Comparison of ENCODE assay signal across 19 cellular contexts in genomic region chr6:169171010-169171409, GRCh38.
DNase-seq lines count a peak whose midpoint lies in the region; ATAC-seq lines count a peak whose summit lies in the region.
"Had no signal": no experiment of that assay in that cellular context is flagged by ENCODE, and none has a peak within 500 bp of the region (broad histone marks: within the 10 kb centered on the region; RNA-seq: fewer than 3 reads in every experiment).

No MANE protein-coding gene starts in this region.

- H3K27me3 ChIP-seq in neuronal stem cell (ENCODE audit: control insufficient read depth in 3 of 3, insufficient read depth in 3 of 3, low read depth in 1 of 3, low read length in 3 of 3) (no peaks in the 10 kb centered on the region), aorta (ENCODE audit: control insufficient read depth in 1 of 2, insufficient read depth in 2 of 2, low read length in 1 of 2) (no peaks in the 10 kb centered on the region)

- H3K27ac ChIP-seq in neuronal stem cell (replicated peaks; ENCODE audit: low read length) = no peak overlapping the region
- peak overlapping the region; percentile 38 to 88 for H3K27ac ChIP-seq in aorta (ENCODE audit: low read depth in 1 of 2, low read length in 2 of 2)
- H3K27ac ChIP-seq: 22Rv1, PC-9 had no signal

- no peak overlapping the region for H2BK5ac ChIP-seq in neuronal stem cell (ENCODE audit: low read length)

- no peak overlapping the region for H2BK120ac ChIP-seq in neuronal stem cell (ENCODE audit: low read depth, low read length)

- no peak overlapping the region for H3K4me2 ChIP-seq in neuronal stem cell (ENCODE audit: insufficient read depth, low read length, poor library complexity, severe bottlenecking)
- H3K4me2 ChIP-seq: PC-9 had no signal

- no peak overlapping the region for H2AK5ac ChIP-seq in neuronal stem cell (ENCODE audit: low read depth, low read length)

- no peak overlapping the region for H2BK12ac ChIP-seq in neuronal stem cell (ENCODE audit: low read length)

- H2AFZ ChIP-seq in neuronal stem cell (ENCODE audit: low read length) = no peak overlapping the region
- H2AFZ ChIP-seq: PC-9 had no signal

- WGBS in neuronal stem cell (ENCODE audit: extremely low coverage in 2 of 2, insufficient read length in 2 of 2, insufficient replicate concordance in 1 of 2), 2 donors = no CpG with 5 or more reads among the region's 16 CpGs
- WGBS in aorta, 2 donors = 85 to 94% methylated on average over 16 of the region's 16 CpGs

- H3K4ac ChIP-seq in neuronal stem cell (ENCODE audit: low read length) = no peak overlapping the region

- H3K9me3 ChIP-seq in neuronal stem cell (replicated peaks in 1 of 2; ENCODE audit: control insufficient read depth in 2 of 2, insufficient read depth in 1 of 2, low read depth in 1 of 2, low read length in 2 of 2) = no peaks in the 10 kb centered on the region
- H3K9me3 ChIP-seq in aorta (ENCODE audit: control insufficient read depth, low read length) = no peaks in the 10 kb centered on the region
- H3K9me3 ChIP-seq: HAP-1 had no signal

- H3K36me3 ChIP-seq in neuronal stem cell (replicated peaks in 1 of 2; ENCODE audit: control insufficient read depth in 2 of 2, insufficient read depth in 2 of 2, low read length in 2 of 2) (no peaks in the 10 kb centered on the region), aorta (ENCODE audit: control insufficient read depth in 1 of 2, insufficient read depth in 2 of 2, low read length in 1 of 2) (no peaks in the 10 kb centered on the region)
- H3K36me3 ChIP-seq: HAP-1 had no signal

- H3K4me3 ChIP-seq in neuronal stem cell (ENCODE audit: low read length in 2 of 2) (no peak overlapping the region), aorta (ENCODE audit: low read length in 2 of 2) (no peak overlapping the region)
- H3K4me3 ChIP-seq: HAP-1, K562, PC-9 had no signal

- peak overlapping the region; percentile 73 for H2BK15ac ChIP-seq in neuronal stem cell (ENCODE audit: low read length)

- H3K23ac ChIP-seq in neuronal stem cell (ENCODE audit: low read depth, low read length, poor library complexity) = no peak overlapping the region

- H3K79me1 ChIP-seq in neuronal stem cell (ENCODE audit: low read depth, low read length) = no peaks in the 10 kb centered on the region

- peak overlapping the region; percentile 21 for H3K9ac ChIP-seq in neuronal stem cell (ENCODE audit: low read depth, low read length, poor library complexity)

- H4K8ac ChIP-seq in neuronal stem cell (ENCODE audit: low read depth, low read length) = no peak overlapping the region

- H3K4me1 ChIP-seq in neuronal stem cell (ENCODE audit: control insufficient read depth in 2 of 2, insufficient read depth in 1 of 2, low read depth in 1 of 2, low read length in 2 of 2) (no peaks in the 10 kb centered on the region), aorta (ENCODE audit: control insufficient read depth in 1 of 2, insufficient read depth in 2 of 2, low read length in 2 of 2) (no peaks in the 10 kb centered on the region)
- H3K4me1 ChIP-seq: HAP-1 had no signal

- peak; percentile 21 for DNase-seq in activated CD8-positive, alpha-beta memory T cell treated with anti-CD3 and anti-CD28 coated beads for 24 hours
- DNase-seq in activated CD8-positive, alpha-beta memory T cell treated with anti-CD3 and anti-CD28 coated beads, Interleukin-2, amount 50 U/mL, for 4 hours = no peak
- peak; percentile 27 for DNase-seq in ecto neural progenitor cell (ENCODE audit: low spot score)
- no peak for DNase-seq in neuronal stem cell (ENCODE audit: low spot score)
- no peak for DNase-seq in aorta
- DNase-seq in DMS53 treated with DMSO at 0.1 percent for 48 hours (lab: John Stamatoyannopoulos, UW; ENCODE audit: unreplicated experiment) = no peak
- DNase-seq in SW480 (ENCODE audit: low spot score) = no peak
- no peak for DNase-seq in NCI-H345 (lab: John Stamatoyannopoulos, UW)
- DNase-seq: DMS79 treated with DMSO at 0.1 percent for 48 hours, NCI-H1436, NCI-H2029, NCI-H2171, NCI-H446 treated with DMSO at 0.1 percent for 48 hours, NCI-H748 treated with DMSO at 0.1 percent for 48 hours, PC-9 had no signal

- no peak overlapping the region for H4K91ac ChIP-seq in neuronal stem cell (ENCODE audit: low read depth, low read length, poor library complexity)

- no peak for ATAC-seq in aorta (ENCODE audit: low FRiP score)
- ATAC-seq: CD8-positive, alpha-beta T cell; K562 had no signal

- no peak overlapping the region for H3K18ac ChIP-seq in neuronal stem cell (ENCODE audit: low read length)

- intact Hi-C loops in aorta (cut with DNase I) = loop anchor here in 1 of 2 donors (5.0 kb wide), 2 partner anchors 81 to 209 kb away; partner anchors contain the start of gene THBS2

- no peak overlapping the region for H3K14ac ChIP-seq in neuronal stem cell (ENCODE audit: low read length)

Comparison
In these comparisons a context has a peak if more than half of its experiments do, and no peak if none do; other contexts are left out.
1. DNase-seq: peak in activated CD8-positive, alpha-beta memory T cell treated with anti-CD3 and anti-CD28 coated beads for 24 hours (single experiment) and ecto neural progenitor cell (single experiment); none in activated CD8-positive, alpha-beta memory T cell treated with anti-CD3 and anti-CD28 coated beads, Interleukin-2, amount 50 U/mL, for 4 hours (single experiment), neuronal stem cell (single experiment), aorta (0 of 2), DMS53 treated with DMSO at 0.1 percent for 48 hours (single experiment), SW480 (single experiment) and NCI-H345 (single experiment).